ENCODE assay signal across 14 cellular contexts in the genomic region with DNA sequence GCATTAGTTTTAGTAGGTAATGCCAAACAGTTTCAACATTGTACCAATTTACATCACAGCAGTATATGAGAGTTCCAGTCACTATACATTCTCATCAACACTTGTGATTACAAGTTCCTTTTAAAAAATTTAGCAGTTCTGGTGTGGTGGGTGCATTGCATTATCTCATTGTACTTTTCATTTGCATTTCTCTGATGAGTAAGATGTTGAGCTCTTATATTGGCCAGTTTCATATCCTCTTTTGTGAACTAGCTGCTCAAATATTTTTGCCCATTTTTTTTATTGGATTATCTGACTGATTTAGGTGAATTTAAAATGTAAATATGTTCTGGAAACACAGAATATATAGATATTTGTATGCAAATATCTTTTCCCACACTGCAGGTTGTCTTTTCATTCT.
A peak's percentile ranks its signal among the peaks of the same experiment; 100 is the strongest.
DNase-seq lines count a peak whose midpoint lies in the region; ATAC-seq and TF ChIP-seq lines count a peak whose summit lies in the region.
"Had no signal": no experiment of that assay in that cellular context is flagged by ENCODE, and none has a peak within 500 bp of the region (broad histone marks: within the 10 kb centered on the region; RNA-seq: fewer than 3 reads in every experiment).

No MANE protein-coding gene starts in this region.

- H3K27me3 ChIP-seq in naive thymus-derived CD4-positive, alpha-beta T cell (ENCODE audit: control insufficient read depth in 2 of 2, insufficient read depth in 2 of 2, low read length in 2 of 2) = no peaks in the 10 kb centered on the region
- H3K27me3 ChIP-seq: upper lobe of left lung had no signal

- CTCF ChIA-PET in activated CD8-positive, alpha-beta T cell treated with anti-CD3 and anti-CD28 coated beads for 36 hours (lab: Charles Lee) = no interaction called here
- CTCF ChIA-PET in activated CD8-positive, alpha-beta T cell treated with anti-CD3 and anti-CD28 coated beads, Interleukin-2, amount 10 ng/mL, durations not matched to agents 7 days and 5 days (lab: Charles Lee) = no interaction called here
- CTCF ChIA-PET in naive thymus-derived CD4-positive, alpha-beta T cell (lab: Charles Lee) = no interaction called here

- ATAC-seq in activated CD8-positive, alpha-beta T cell treated with anti-CD3 and anti-CD28 coated beads for 36 hours = peak; percentile 72
- ATAC-seq in activated CD8-positive, alpha-beta T cell treated with anti-CD3 and anti-CD28 coated beads, Interleukin-2, amount 10 ng/mL, durations not matched to agents 7 days and 5 days = no peak
- ATAC-seq in HG02571 (IDR thresholded peaks at IDR 0.05; ENCODE audit: unreplicated experiment) = peak; percentile 99
- peak; percentile 97 for ATAC-seq in HG03439 (IDR thresholded peaks at IDR 0.05; ENCODE audit: unreplicated experiment)
- peak; percentile 80 for ATAC-seq in naive thymus-derived CD4-positive, alpha-beta T cell
- ATAC-seq in omental fat pad (ENCODE audit: low FRiP score) = no peak
- no peak for ATAC-seq in Right ventricle myocardium superior (ENCODE audit: poor library complexity)
- ATAC-seq: A549 had no signal

- no peak overlapping the region for H3K27ac ChIP-seq in naive thymus-derived CD4-positive, alpha-beta T cell (ENCODE audit: low read depth, low read length)
- H3K27ac ChIP-seq: upper lobe of left lung had no signal

- no peak overlapping the region for H3K4me3 ChIP-seq in naive thymus-derived CD4-positive, alpha-beta T cell (ENCODE audit: low read length)
- H3K4me3 ChIP-seq: A549, upper lobe of left lung had no signal

- no peaks in the 10 kb centered on the region for H3K27me3 Mint-ChIP-seq in activated CD8-positive, alpha-beta T cell treated with anti-CD3 and anti-CD28 coated beads for 36 hours
- H3K27me3 Mint-ChIP-seq in activated CD8-positive, alpha-beta T cell treated with anti-CD3 and anti-CD28 coated beads, Interleukin-2, amount 10 ng/mL, durations not matched to agents 7 days and 5 days (ENCODE audit: low read depth) = no peaks in the 10 kb centered on the region
- peaks cover 0 to 9% (median 0%) of the 10 kb centered on the region in 5 donors for H3K27me3 Mint-ChIP-seq in naive thymus-derived CD4-positive, alpha-beta T cell

- POLR2A ChIA-PET in activated CD8-positive, alpha-beta T cell treated with anti-CD3 and anti-CD28 coated beads for 36 hours (lab: Charles Lee) = no interaction called here
- POLR2A ChIA-PET in activated CD8-positive, alpha-beta T cell treated with anti-CD3 and anti-CD28 coated beads, Interleukin-2, amount 10 ng/mL, durations not matched to agents 7 days and 5 days (lab: Charles Lee) = no interaction called here
- POLR2A ChIA-PET in naive thymus-derived CD4-positive, alpha-beta T cell (lab: Charles Lee) = interaction anchor here (0.6 kb wide), 1 partner anchor 128 kb away, joined by 3 read pairs; no protein-coding TSS in a partner anchor

- no peaks in the 10 kb centered on the region for H3K9me3 Mint-ChIP-seq in activated CD8-positive, alpha-beta T cell treated with anti-CD3 and anti-CD28 coated beads for 36 hours
- no peaks in the 10 kb centered on the region for H3K9me3 Mint-ChIP-seq in activated CD8-positive, alpha-beta T cell treated with anti-CD3 and anti-CD28 coated beads, Interleukin-2, amount 10 ng/mL, durations not matched to agents 7 days and 5 days (ENCODE audit: insufficient read depth)
- H3K9me3 Mint-ChIP-seq in naive thymus-derived CD4-positive, alpha-beta T cell = peaks cover 0 to 2% (median 0%) of the 10 kb centered on the region in 11 donors
- H3K9me3 Mint-ChIP-seq: activated T-helper 1 cell treated with anti-CD3 and anti-CD28 coated beads, Interleukin-12 subunit alpha, Interleukin-12 subunit beta, Interleukin-2, Interleukin-4 antibody, amounts not matched to agents 30 ng/mL and 10 ng/mL and 1 ng/mL, durations not matched to agents 14 hours and 24 hours and 36 hours had no signal

- no peak overlapping the region for H3K4me3 Mint-ChIP-seq in activated CD8-positive, alpha-beta T cell treated with anti-CD3 and anti-CD28 coated beads for 36 hours
- no peak overlapping the region for H3K4me3 Mint-ChIP-seq in activated CD8-positive, alpha-beta T cell treated with anti-CD3 and anti-CD28 coated beads, Interleukin-2, amount 10 ng/mL, durations not matched to agents 7 days and 5 days
- H3K4me3 Mint-ChIP-seq in naive thymus-derived CD4-positive, alpha-beta T cell = no peak overlapping the region
- H3K4me3 Mint-ChIP-seq: activated T-helper 1 cell treated with anti-CD3 and anti-CD28 coated beads, Interleukin-12 subunit alpha, Interleukin-12 subunit beta, Interleukin-2, Interleukin-4 antibody, amounts not matched to agents 30 ng/mL and 10 ng/mL and 1 ng/mL, durations not matched to agents 14 hours and 24 hours and 36 hours had no signal

- DNase-seq in activated CD8-positive, alpha-beta T cell treated with anti-CD3 and anti-CD28 coated beads for 36 hours = no peak
- no peak for DNase-seq in activated CD8-positive, alpha-beta T cell treated with anti-CD3 and anti-CD28 coated beads, Interleukin-2, amount 10 ng/mL, durations not matched to agents 7 days and 5 days
- no peak for DNase-seq in naive thymus-derived CD4-positive, alpha-beta T cell
- no peak for DNase-seq in omental fat pad (ENCODE audit: low spot score)
- no peak for DNase-seq in NK-92 (lab: John Stamatoyannopoulos, UW; ENCODE audit: unreplicated experiment)
- DNase-seq in Right ventricle myocardium superior = no peak
- DNase-seq: dermis blood vessel endothelial cell; NCI-H226; stimulated activated CD4-positive, alpha-beta T cell treated with anti-CD3 and anti-CD28 coated beads, Interleukin-2, amount 100 ng/mL, for 48 hours; upper lobe of left lung had no signal

- no peaks in the 10 kb centered on the region for H3K4me1 ChIP-seq in naive thymus-derived CD4-positive, alpha-beta T cell (ENCODE audit: control insufficient read depth in 2 of 2, insufficient read depth in 2 of 2, low read length in 2 of 2)

- no peaks in the 10 kb centered on the region for H3K36me3 Mint-ChIP-seq in activated CD8-positive, alpha-beta T cell treated with anti-CD3 and anti-CD28 coated beads for 36 hours (ENCODE audit: low read depth)
- no peaks in the 10 kb centered on the region for H3K36me3 Mint-ChIP-seq in activated CD8-positive, alpha-beta T cell treated with anti-CD3 and anti-CD28 coated beads, Interleukin-2, amount 10 ng/mL, durations not matched to agents 7 days and 5 days (ENCODE audit: low read depth)
- no peaks in the 10 kb centered on the region for H3K36me3 Mint-ChIP-seq in naive thymus-derived CD4-positive, alpha-beta T cell

- TF ChIP-seq CTCF in activated CD8-positive, alpha-beta T cell treated with anti-CD3 and anti-CD28 coated beads for 36 hours (IDR thresholded peaks at IDR 0.05) = no peak
- TF ChIP-seq CTCF in omental fat pad (IDR thresholded peaks at IDR 0.05) = no peak

- no peaks in the 10 kb centered on the region for H3K9me3 ChIP-seq in naive thymus-derived CD4-positive, alpha-beta T cell (ENCODE audit: control insufficient read depth in 2 of 3, low read length in 3 of 3)
- H3K9me3 ChIP-seq: A549, upper lobe of left lung had no signal

- H3K36me3 ChIP-seq in naive thymus-derived CD4-positive, alpha-beta T cell (ENCODE audit: control insufficient read depth in 2 of 3, insufficient read depth in 3 of 3, low read length in 3 of 3) = no peaks in the 10 kb centered on the region
- H3K36me3 ChIP-seq: upper lobe of left lung had no signal

- no peak overlapping the region for H3K27ac Mint-ChIP-seq in activated CD8-positive, alpha-beta T cell treated with anti-CD3 and anti-CD28 coated beads for 36 hours
- no peak overlapping the region for H3K27ac Mint-ChIP-seq in activated CD8-positive, alpha-beta T cell treated with anti-CD3 and anti-CD28 coated beads, Interleukin-2, amount 10 ng/mL, durations not matched to agents 7 days and 5 days
- H3K27ac Mint-ChIP-seq in naive thymus-derived CD4-positive, alpha-beta T cell = no peak overlapping the region
- H3K27ac Mint-ChIP-seq: activated T-helper 1 cell treated with anti-CD3 and anti-CD28 coated beads, Interleukin-12 subunit alpha, Interleukin-12 subunit beta, Interleukin-2, Interleukin-4 antibody, amounts not matched to agents 30 ng/mL and 10 ng/mL and 1 ng/mL, durations not matched to agents 14 hours and 24 hours and 36 hours had no signal

- H3K4me1 Mint-ChIP-seq in activated CD8-positive, alpha-beta T cell treated with anti-CD3 and anti-CD28 coated beads for 36 hours (ENCODE audit: low read depth) = peaks cover 11% of the 10 kb centered on the region
- no peaks in the 10 kb centered on the region for H3K4me1 Mint-ChIP-seq in activated CD8-positive, alpha-beta T cell treated with anti-CD3 and anti-CD28 coated beads, Interleukin-2, amount 10 ng/mL, durations not matched to agents 7 days and 5 days (ENCODE audit: low read depth)
- H3K4me1 Mint-ChIP-seq in naive thymus-derived CD4-positive, alpha-beta T cell = peaks cover 0 to 3% (median 0%) of the 10 kb centered on the region in 7 donors

- intact Hi-C loops in activated CD8-positive, alpha-beta T cell treated with anti-CD3 and anti-CD28 coated beads for 36 hours (cut with micrococcal nuclease) = no loop called here
- intact Hi-C loops in naive thymus-derived CD4-positive, alpha-beta T cell (cut with micrococcal nuclease) = no loop called here
- intact Hi-C loops in Right ventricle myocardium superior (cut with DNase I) = no loop called here

Comparison
In these comparisons a context has a peak if more than half of its experiments do, and no peak if none do; other contexts are left out.
1. ATAC-seq: peak in activated CD8-positive, alpha-beta T cell treated with anti-CD3 and anti-CD28 coated beads for 36 hours (single experiment), HG02571 (single experiment), HG03439 (single experiment) and naive thymus-derived CD4-positive, alpha-beta T cell (single experiment); none in activated CD8-positive, alpha-beta T cell treated with anti-CD3 and anti-CD28 coated beads, Interleukin-2, amount 10 ng/mL, durations not matched to agents 7 days and 5 days (single experiment), omental fat pad (single experiment) and Right ventricle myocardium superior (single experiment).